Comparison of ENCODE assay signal across 14 cellular contexts in genomic region chr10:5092848-5093790, GRCh38. TPM values are rescaled to one million over a fixed set of nuclear protein-coding genes. Genes with fewer than 3 reads are reported as not detected.
A peak's percentile ranks its signal among the peaks of the same experiment; 100 is the strongest.
DNase-seq lines count a peak whose midpoint lies in the region; ATAC-seq, FAIRE-seq and TF ChIP-seq lines count a peak whose summit lies in the region.
"Had no signal": no experiment of that assay in that cellular context is flagged by ENCODE, and none has a peak within 500 bp of the region (broad histone marks: within the 10 kb centered on the region; RNA-seq: fewer than 3 reads in every experiment).

No MANE protein-coding gene starts in this region.

- no peak for TF ChIP-seq RAD21 in K562 (CRISPR knock-in tag; conservative IDR thresholded peaks at IDR 0.05 in 1 of 2, IDR thresholded peaks at IDR 0.05 in 1 of 2)

- FAIRE-seq in K562 (lab: Jason Lieb, UNC) (no peak), pancreas (lab: Jason Lieb, UNC) (no peak)

- no peaks in the 10 kb centered on the region for H4K20me1 ChIP-seq in K562 (replicated peaks; ENCODE audit: control insufficient read depth, insufficient read depth, low read length)

- BruUV-seq in Calu3 (replicated peaks; lab: Mats Ljungman, UMichigan) (no TSS peak), K562 (replicated peaks; lab: Mats Ljungman, UMichigan) (no TSS peak)

- DNase-seq in Calu3 (no peak), K562 (ENCODE audit: extremely low read depth in 1 of 4, low spot score in 3 of 4) (no peak), foreskin keratinocyte (peak; percentile 26 to 51), pancreas (no peak), G401 (ENCODE audit: low spot score) (no peak), T-helper 9 cell (no peak)
- no peak for DNase-seq in effector CD4-positive, alpha-beta T cell
- DNase-seq: GF-D8, NCI-H1105 treated with DMSO at 0.1 percent for 48 hours, NCI-H1694 treated with DMSO at 0.1 percent for 48 hours had no signal

- H3K9ac ChIP-seq in K562 (ENCODE audit: insufficient read depth in 1 of 2, low read depth in 2 of 2, low read length in 2 of 2): no peak overlapping the region
- H3K9ac ChIP-seq: SK-N-SH had no signal

- ATAC-seq in K562 (no peak), foreskin keratinocyte (no peak), pancreas (peak; percentile 38 to 51 (median 50)), HG03439 (IDR thresholded peaks at IDR 0.05; ENCODE audit: unreplicated experiment) (no peak)

- H3K36me3 ChIP-seq in K562 (ENCODE audit: control insufficient read depth, insufficient read depth, low read length): no peaks in the 10 kb centered on the region
- H3K36me3 ChIP-seq in pancreas: no peaks in the 10 kb centered on the region
- H3K36me3 ChIP-seq: HAP-1 had no signal

- 70% methylated on average over 6 of the region's 6 CpGs for WGBS in K562 (ENCODE audit: insufficient coverage, low coverage, missing lambda C conversion rate)
- 25 to 31% methylated on average over 6 of the region's 6 CpGs for WGBS in pancreas, 2 donors

- H3K79me2 ChIP-seq in K562 (ENCODE audit: control insufficient read depth, insufficient read depth, low read length): no peaks in the 10 kb centered on the region

- intact Hi-C loops in Calu3 (cut with micrococcal nuclease; ENCODE audit: unreplicated experiment) (loop anchor here (5.0 to 10.0 kb wide), 5 partner anchors 51 to 292 kb away; partner anchors contain the start of gene AKR1C4), K562 (cut with micrococcal nuclease) (loop anchor here (10.0 kb wide), 1 partner anchor 278 kb away; no protein-coding TSS in a partner anchor), pancreas (cut with DNase I) (loop anchor here in 1 of 3 donors (10.0 kb wide), 1 partner anchor 248 kb away; no protein-coding TSS in a partner anchor)

- no peaks in the 10 kb centered on the region for H3K27me3 Mint-ChIP-seq in Calu3 (ENCODE audit: unreplicated experiment)

- in situ Hi-C loops in K562 (cut with MboI) (no loop called here), G401 (cut with HindIII; ENCODE audit: low sequenced_read_pairs) (no loop called here)

- H3K36me3 Mint-ChIP-seq in Calu3 (ENCODE audit: insufficient read depth, unreplicated experiment): peaks cover 40% of the 10 kb centered on the region

- TF ChIP-seq EP300 in K562 (IDR thresholded peaks at IDR 0.05; ENCODE audit: low read length): no peak

- H3K27ac ChIP-seq in K562 (ENCODE audit: extremely low read depth, low read depth, low read length) (no peak overlapping the region), foreskin keratinocyte (no peak overlapping the region), pancreas (peak overlapping the region in 2 of 4 donors; percentile 62 to 82)
- H3K27ac ChIP-seq: C4-2B had no signal

- TF ChIP-seq POLR2A in K562 (conservative IDR thresholded peaks at IDR 0.05): no peak

- no peaks in the 10 kb centered on the region for H3K27me3 ChIP-seq in K562 (ENCODE audit: control insufficient read depth in 2 of 2, insufficient read depth in 2 of 2, low read length in 2 of 2)
- H3K27me3 ChIP-seq in foreskin keratinocyte: no peaks in the 10 kb centered on the region
- H3K27me3 ChIP-seq in pancreas: no peaks in the 10 kb centered on the region

- peak overlapping the region; percentile 93 for H3K27ac Mint-ChIP-seq in Calu3 (ENCODE audit: unreplicated experiment)

- H3K4me3 ChIP-seq in K562 (no peak overlapping the region), pancreas (peak overlapping the region in 1 of 4 donors; percentile 3)
- H3K4me3 ChIP-seq: HAP-1 had no signal

- peaks cover 40% of the 10 kb centered on the region for H3K4me1 Mint-ChIP-seq in Calu3 (ENCODE audit: low read depth, unreplicated experiment)

- no peaks in the 10 kb centered on the region for H3K9me1 ChIP-seq in K562 (ENCODE audit: control insufficient read depth, insufficient read depth, low read length)

- POLR2A ChIA-PET in K562 (lab: Yijun Ruan, JAX): no interaction called here

- H3K9me3 ChIP-seq in K562 (replicated peaks; ENCODE audit: control insufficient read depth, insufficient read depth, low read depth, low read length): peaks cover 7% of the 10 kb centered on the region
- H3K9me3 ChIP-seq in pancreas: peaks cover 0 to 3% (median 0%) of the 10 kb centered on the region in 4 donors
- H3K9me3 ChIP-seq: HAP-1, SK-N-SH had no signal

- no peaks in the 10 kb centered on the region; a peak in 1 of 5 replicates for H3K4me1 ChIP-seq in K562 (replicated peaks in 1 of 2; ENCODE audit: control insufficient read depth in 2 of 2, insufficient read depth in 2 of 2, low read length in 2 of 2)
- peaks cover 5% of the 10 kb centered on the region for H3K4me1 ChIP-seq in foreskin keratinocyte
- H3K4me1 ChIP-seq in pancreas: peaks cover 4 to 19% (median 15%) of the 10 kb centered on the region in 3 donors
- H3K4me1 ChIP-seq: HAP-1 had no signal

- CTCF ChIA-PET in Calu3 (lab: Charles Lee): interaction anchor here (1.0 to 3.8 kb wide), 3 partner anchors 49 to 243 kb away, joined by 3 to 29 read pairs (median 6); no protein-coding TSS in a partner anchor
- CTCF ChIA-PET in K562 (lab: Yijun Ruan, JAX; ENCODE audit: low intra/inter-chr PET ratio): interaction anchor here (1.5 to 2.2 kb wide), 2 partner anchors 243 to 278 kb away, joined by 4 to 8 read pairs; no protein-coding TSS in a partner anchor

- peak overlapping the region; percentile 78 for H3K4me3 Mint-ChIP-seq in Calu3 (ENCODE audit: low read depth, unreplicated experiment)

- H3K9me3 Mint-ChIP-seq in Calu3 (ENCODE audit: low read depth, unreplicated experiment): peaks cover 3% of the 10 kb centered on the region

- TF ChIP-seq CTCF in Calu3 (IDR thresholded peaks at IDR 0.05; ENCODE audit: unreplicated experiment): no peak
- no peak for TF ChIP-seq CTCF in K562 (IDR thresholded peaks at IDR 0.05 in 2 of 3, conservative IDR thresholded peaks at IDR 0.05 in 1 of 3; ENCODE audit: insufficient read depth in 2 of 3, low read depth in 1 of 3, low read length in 3 of 3)
- TF ChIP-seq CTCF in foreskin keratinocyte (conservative IDR thresholded peaks at IDR 0.05): no peak
- TF ChIP-seq CTCF in pancreas (IDR thresholded peaks at IDR 0.05): no peak

- H3K4me2 ChIP-seq in K562 (ENCODE audit: insufficient read depth, low read length): no peak overlapping the region

- no peak overlapping the region for H2AFZ ChIP-seq in K562 (ENCODE audit: low read depth, low read length)

TF ChIP-seq in K562, 482 proteins besides CTCF, POLR2A, EP300 and RAD21:
- TF ChIP-seq FUS (optimal IDR thresholded peaks at IDR 0.05; ENCODE audit: low read depth, low read length): no peak
- 0 out of 2 replicates have a peak, but pooled peaks have one; percentile 21 for TF ChIP-seq ZNF316 (IDR thresholded peaks at IDR 0.05)

RNA-seq across cellular contexts. Expression of gene AKR1C3, which starts 1.1 kb away (rescaled TPM):
- total RNA-seq in Calu3 (2022): 177 and 181 TPM in 2 replicates
- total RNA-seq in K562 (2011; cell fraction: chromatin; rRNA removed; ENCODE audit: low replicate concordance): 3.3 and 8.3 TPM in 2 replicates
- total RNA-seq in K562 (2011; cell fraction: nucleolus; rRNA removed): 2.0 and 3.4 TPM in 2 replicates
- total RNA-seq in K562 (2011; cell fraction: nucleoplasm; rRNA removed): 3.6 and 4.5 TPM in 2 replicates
- total RNA-seq in K562 (2014; rRNA removed): 5.4 and 6.2 TPM in 2 replicates
- total RNA-seq in K562 (2014; rRNA removed; fragmentation: Illumina TruSeq; extraction: Trizol): 7.7 and 8.0 TPM in 2 replicates
- total RNA-seq in K562 (2015; rRNA removed; fragmentation: Illumina TruSeq; extraction: Trizol): 3.6 and 4.6 TPM in 2 replicates
- total RNA-seq in K562 (2021): 9.8 and 10.1 TPM in 2 replicates
- 0.57 and 10.3 TPM in 2 replicates for polyA plus RNA-seq in K562 (2011; rRNA removed)
- 0.49 and 7.4 TPM in 2 replicates for polyA plus RNA-seq in K562 (2011; cell fraction: cytosol; rRNA removed)
- 0.74 and 3.2 TPM in 2 replicates for polyA plus RNA-seq in K562 (2011; cell fraction: nucleus; rRNA removed)
- 4.8 and 6.9 TPM in 2 replicates for polyA plus RNA-seq in K562 (2012)
- 8.5 and 10.5 TPM in 2 replicates for polyA plus RNA-seq in K562 (2014; fragmentation: Illumina TruSeq; extraction: Trizol)
- polyA plus RNA-seq in K562 (2014; fragmentation: Nextera tagmentation; extraction: Ambion mirVana): 10 to 100 TPM; 18.8 to 20.4 TPM
- polyA plus RNA-seq in K562 (2014; rRNA removed): 9.7 and 10.0 TPM in 2 replicates
- 0.42 and 6.9 TPM in 2 replicates for polyA minus RNA-seq in K562 (2011; rRNA and poly(A)+ RNA removed)
- 2.8 and 6.5 TPM in 2 replicates for polyA minus RNA-seq in K562 (2011; cell fraction: cytosol; rRNA and poly(A)+ RNA removed)
- 1.3 and 2.4 TPM in 2 replicates for polyA minus RNA-seq in K562 (2011; cell fraction: nucleus; rRNA and poly(A)+ RNA removed)
- total RNA-seq in foreskin keratinocyte: 0.44 and 0.56 TPM in 2 replicates
- 0.52 and 0.78 TPM in 2 replicates for polyA plus RNA-seq in foreskin keratinocyte
- total RNA-seq in pancreas: 10 to 100 TPM; 14.5 to 36.1 (median 22.2) TPM
- polyA plus RNA-seq in pancreas: 10 to 100 TPM in 1 of 2 donors, 1 to 10 TPM in 1; 8.7 to 17.1 TPM
- total RNA-seq in G401 (2014; rRNA removed; shearing (Covaris generic)): 1.4 TPM in 1 of 2 replicates, not detected in the other

Comparison
In these comparisons a context has a peak if more than half of its experiments do, and no peak if none do; other contexts are left out.
1. DNase-seq: peak in foreskin keratinocyte (2 of 2); none in Calu3 (single experiment), K562 (0 of 4), pancreas (0 of 6), effector CD4-positive, alpha-beta T cell (single experiment), G401 (single experiment) and T-helper 9 cell (single experiment).
2. ATAC-seq: peak in pancreas (4 of 4); none in K562 (single experiment), foreskin keratinocyte (single experiment) and HG03439 (single experiment).